In the genomic region with DNA sequence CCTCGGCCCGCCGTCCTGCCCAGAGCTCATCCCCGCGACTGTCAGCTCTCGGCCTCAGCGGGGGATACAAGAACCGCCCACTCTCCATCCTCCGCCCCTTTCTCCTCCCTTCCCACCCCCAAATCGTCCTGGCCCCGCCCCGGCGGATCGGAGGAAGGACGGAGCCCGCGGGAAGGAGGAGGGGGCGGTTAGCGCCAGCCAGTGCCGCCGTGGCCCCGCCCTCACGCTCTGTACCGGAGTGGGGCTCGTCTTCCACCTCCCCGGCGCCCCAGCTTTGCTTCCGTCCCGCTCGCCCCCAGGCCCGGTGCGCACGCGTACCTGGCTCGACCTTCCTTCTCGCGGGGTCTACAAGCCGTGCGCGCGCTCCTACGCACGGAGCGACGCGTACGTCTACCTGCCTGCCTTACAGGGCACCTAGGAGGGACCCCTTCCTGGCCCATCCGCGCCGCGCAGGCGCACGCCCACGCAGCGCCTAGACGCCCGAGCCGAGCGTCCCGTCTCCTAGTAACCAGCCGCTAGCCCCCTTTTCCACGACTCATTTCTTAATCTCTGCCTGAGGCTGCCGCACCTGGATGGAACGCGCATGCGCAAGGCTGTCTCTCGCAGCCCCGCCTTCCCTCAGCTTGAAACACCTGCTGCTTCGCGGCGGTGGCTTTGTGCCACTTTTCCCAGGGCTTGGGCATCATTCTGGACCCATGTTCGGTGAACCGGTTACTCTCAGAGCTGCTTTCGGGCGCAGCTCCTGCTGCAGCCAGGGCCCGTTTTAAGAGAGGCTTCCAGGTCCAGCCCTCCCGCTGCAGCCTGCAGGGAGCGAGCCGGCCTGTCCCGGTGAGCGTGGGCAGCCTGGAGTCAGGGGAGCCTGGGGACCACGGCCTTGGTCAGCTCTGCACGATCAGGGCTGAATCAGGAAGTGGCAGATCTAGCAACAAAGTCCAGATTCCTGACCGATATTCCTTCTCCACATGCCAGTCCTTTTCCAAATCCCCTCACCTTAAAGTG, we compare ENCODE assay signal across 8 cellular contexts. TPM values are rescaled to one million over a fixed set of nuclear protein-coding genes. Genes with fewer than 3 reads are reported as not detected.
DNase-seq lines count a peak whose midpoint lies in the region; ATAC-seq and TF ChIP-seq lines count a peak whose summit lies in the region.

C2orf15 (plus strand) TSS at position 598 of the 999 bp plus-strand sequence. CDS start 8,852 bp downstream, outside the sequence.

- TF ChIP-seq CTCF in right atrium auricular region (IDR thresholded peaks at IDR 0.05), result no peak
- no peak for TF ChIP-seq CTCF in prostate gland (IDR thresholded peaks at IDR 0.05)

- H3K4me1 ChIP-seq in right atrium auricular region (peaks cover 0 to 12% of the 10 kb centered on the region in 2 donors), prostate gland (replicated peaks) (no peaks in the 10 kb centered on the region), urinary bladder (ENCODE audit: insufficient read depth) (no peaks in the 10 kb centered on the region)

- H3K27ac ChIP-seq in angular gyrus (ENCODE audit: low read depth, low read length) (peak within 1 kb of the TSS; percentile 86), right atrium auricular region (peak within 1 kb of the TSS; percentile 92 to 95), prostate gland (peak within 1 kb of the TSS; percentile 93 to 97), urinary bladder (ENCODE audit: low read depth) (peak within 1 kb of the TSS; percentile 63)

- peaks cover 39% of the 10 kb centered on the region for H3K27me3 Mint-ChIP-seq in T-helper 1 cell treated with Interleukin-12 subunit alpha and Interleukin-12 subunit beta and Interleukin-4 antibody, amounts not matched to agents 30 μg/mL and 1 μg/mL, for 36 hours (ENCODE audit: low read depth)

- ATAC-seq in GM18505 (IDR thresholded peaks at IDR 0.05; ENCODE audit: unreplicated experiment) (peak; percentile 85), HG02943 (IDR thresholded peaks at IDR 0.05; ENCODE audit: low read depth, unreplicated experiment) (peak; percentile 90)

- intact Hi-C loops in prostate gland (cut with DNase I), result no loop called here

- peak within 1 kb of the TSS; percentile 98 to 99 for H3K4me3 ChIP-seq in right atrium auricular region
- H3K4me3 ChIP-seq in prostate gland, result peak within 1 kb of the TSS; percentile 85 to 96
- H3K4me3 ChIP-seq in urinary bladder (ENCODE audit: low read depth, low read length), result peak within 1 kb of the TSS; percentile 64

- TF ChIP-seq POLR2A in GM18505 (IDR thresholded peaks at IDR 0.05; ENCODE audit: borderline replicate concordance, extremely low read depth, insufficient read depth, insufficient read length) (peak; percentile 85), prostate gland (IDR thresholded peaks at IDR 0.05) (peak; percentile 98)

- WGBS in prostate gland, result under 1% methylated on average over 74 of the region's 84 CpGs
- WGBS in urinary bladder, result under 1% methylated on average over 84 of the region's 84 CpGs

- H3K4me1 Mint-ChIP-seq in T-helper 1 cell treated with Interleukin-12 subunit alpha and Interleukin-12 subunit beta and Interleukin-4 antibody, amounts not matched to agents 30 μg/mL and 1 μg/mL, for 36 hours (ENCODE audit: low read depth), result peaks cover 8% of the 10 kb centered on the region

- H3K4me3 Mint-ChIP-seq in T-helper 1 cell treated with Interleukin-12 subunit alpha and Interleukin-12 subunit beta and Interleukin-4 antibody, amounts not matched to agents 30 μg/mL and 1 μg/mL, for 36 hours, result peak within 1 kb of the TSS; percentile 98

- H3K36me3 Mint-ChIP-seq in T-helper 1 cell treated with Interleukin-12 subunit alpha and Interleukin-12 subunit beta and Interleukin-4 antibody, amounts not matched to agents 30 μg/mL and 1 μg/mL, for 36 hours (ENCODE audit: low read depth), result no peaks in the 10 kb centered on the region

- H3K36me3 ChIP-seq in right atrium auricular region (no peaks in the 10 kb centered on the region), prostate gland (no peaks in the 10 kb centered on the region), urinary bladder (ENCODE audit: insufficient read depth) (no peaks in the 10 kb centered on the region)

- no peaks in the 10 kb centered on the region for H3K9me3 Mint-ChIP-seq in T-helper 1 cell treated with Interleukin-12 subunit alpha and Interleukin-12 subunit beta and Interleukin-4 antibody, amounts not matched to agents 30 μg/mL and 1 μg/mL, for 36 hours

- no peaks in the 10 kb centered on the region for H3K27me3 ChIP-seq in right atrium auricular region
- no peaks in the 10 kb centered on the region for H3K27me3 ChIP-seq in prostate gland (replicated peaks; ENCODE audit: insufficient read depth)

- peak within 1 kb of the TSS; percentile 93 for H3K27ac Mint-ChIP-seq in T-helper 1 cell treated with Interleukin-12 subunit alpha and Interleukin-12 subunit beta and Interleukin-4 antibody, amounts not matched to agents 30 μg/mL and 1 μg/mL, for 36 hours

- peak; percentile 89 for DNase-seq in NCI-H1694 treated with DMSO at 0.1 percent for 48 hours (lab: John Stamatoyannopoulos, UW)
- peak; percentile 89 for DNase-seq in right atrium auricular region (ENCODE audit: low spot score)
- peak; percentile 96 for DNase-seq in prostate gland (ENCODE audit: low spot score)

- no peaks in the 10 kb centered on the region for H3K9me3 ChIP-seq in right atrium auricular region
- H3K9me3 ChIP-seq in prostate gland, result no peaks in the 10 kb centered on the region

RNA-seq across cellular contexts. Expression of gene C2orf15, which starts in this region (rescaled TPM):
- not detected for total RNA-seq in right atrium auricular region
- 1 to 10 TPM in 1 of 2 donors, not detected in 1; 4.5 TPM for total RNA-seq in prostate gland
- total RNA-seq in urinary bladder, result 1.5 TPM
- polyA plus RNA-seq in urinary bladder, result 0.60 TPM

Comparison
In these comparisons a context has a peak if more than half of its experiments do, and no peak if none do; other contexts are left out.
1. Peak in every context shown above with its lines: DNase-seq, ATAC-seq, H3K4me3 ChIP-seq and H3K27ac ChIP-seq.
2. Peak in DNase-seq, H3K4me3 ChIP-seq and H3K27ac ChIP-seq in right atrium auricular region; RNA of the gene not detected or under 1 TPM.